ENCODE assay signal across 11 cellular contexts in the genomic region with DNA sequence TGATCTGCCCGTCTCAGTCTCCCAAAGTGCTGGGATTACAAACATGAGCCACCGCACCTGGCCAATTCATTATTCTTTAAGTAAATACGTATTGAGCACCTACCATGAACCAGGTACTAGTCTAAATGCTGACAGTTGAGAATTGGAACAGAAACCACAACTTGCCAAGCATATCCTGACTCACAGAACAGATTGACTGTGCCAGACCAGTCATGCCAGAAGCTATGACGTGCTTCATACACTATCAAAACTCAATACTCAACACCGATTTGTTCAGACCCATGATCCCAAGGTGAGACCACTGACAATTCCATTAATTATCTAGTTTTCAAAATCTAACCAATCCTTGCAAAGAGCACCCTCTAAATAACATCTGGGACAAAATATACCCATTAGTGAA.
DNase-seq lines count a peak whose midpoint lies in the region; ATAC-seq, FAIRE-seq and TF ChIP-seq lines count a peak whose summit lies in the region.
"Had no signal": no experiment of that assay in that cellular context is flagged by ENCODE, and none has a peak within 500 bp of the region (broad histone marks: within the 10 kb centered on the region; RNA-seq: fewer than 3 reads in every experiment).

No MANE protein-coding gene starts in this region.

- no peak for TF ChIP-seq POLR2A in HepG2 (IDR thresholded peaks at IDR 0.05; ENCODE audit: insufficient read depth in 1 of 2, low read depth in 2 of 2, low read length in 2 of 2)

- no peak overlapping the region for H3K4me3 ChIP-seq in HepG2 (replicated peaks in 1 of 3; ENCODE audit: insufficient read depth in 1 of 3, low read depth in 2 of 3, low read length in 3 of 3)
- H3K4me3 ChIP-seq in foreskin fibroblast (ENCODE audit: low read depth in 1 of 2, low read length in 2 of 2): no peak overlapping the region
- no peak overlapping the region for H3K4me3 ChIP-seq in upper lobe of right lung
- H3K4me3 ChIP-seq: gastrocnemius medialis had no signal

- H3K4me2 ChIP-seq in HepG2 (ENCODE audit: low read depth, low read length): no peak overlapping the region

- ATAC-seq in GM21786 (IDR thresholded peaks at IDR 0.05; ENCODE audit: unreplicated experiment) (peak; percentile 62), HepG2 (no peak), upper lobe of right lung (no peak)
- ATAC-seq: gastrocnemius medialis had no signal

- POLR2A ChIA-PET in HepG2 (lab: Yijun Ruan, JAX): no interaction called here

- H3K27ac ChIP-seq in HepG2 (ENCODE audit: extremely low read length, insufficient read depth, low read length) (no peak overlapping the region), upper lobe of right lung (no peak overlapping the region)
- H3K27ac ChIP-seq: gastrocnemius medialis, parathyroid adenoma had no signal

- in situ Hi-C loops in HepG2 (cut with HindIII; ENCODE audit: extremely low pct_ligation_motif_present, low pct_unique_long_range_greater_than_20kb): no loop called here

- H3K36me3 ChIP-seq in HepG2 (replicated peaks in 1 of 2; ENCODE audit: control insufficient read depth in 1 of 2, insufficient read depth in 2 of 2, low read length in 2 of 2): no peaks in the 10 kb centered on the region
- H3K36me3 ChIP-seq in upper lobe of right lung: no peaks in the 10 kb centered on the region
- H3K36me3 ChIP-seq: gastrocnemius medialis had no signal

- H4K20me1 ChIP-seq in HepG2 (ENCODE audit: insufficient read depth, low read length): no peaks in the 10 kb centered on the region

- TF ChIP-seq RAD21 in HepG2 (CRISPR knock-in tag; IDR thresholded peaks at IDR 0.05): no peak

- H3K9ac ChIP-seq in HepG2 (ENCODE audit: insufficient read depth, low read depth, low read length): no peak overlapping the region
- H3K9ac ChIP-seq: parathyroid adenoma had no signal

- TF ChIP-seq CTCF in HepG2 (CRISPR knock-in tag; IDR thresholded peaks at IDR 0.05) (no peak), foreskin fibroblast (IDR thresholded peaks at IDR 0.05; ENCODE audit: low read depth, low read length) (no peak), upper lobe of right lung (IDR thresholded peaks at IDR 0.05) (no peak)

- no peaks in the 10 kb centered on the region for H3K79me2 ChIP-seq in HepG2 (ENCODE audit: insufficient read depth, low read length)
- H3K79me2 ChIP-seq: parathyroid adenoma had no signal

- FAIRE-seq in HepG2 (lab: Jason Lieb, UNC): peak; percentile 70

- no peaks in the 10 kb centered on the region for H3K27me3 ChIP-seq in HepG2 (ENCODE audit: control insufficient read depth in 1 of 2, insufficient read depth in 2 of 2, low read length in 2 of 2)
- H3K27me3 ChIP-seq in upper lobe of right lung: no peaks in the 10 kb centered on the region
- H3K27me3 ChIP-seq: gastrocnemius medialis had no signal

- no peak for TF ChIP-seq EP300 in HepG2 (IDR thresholded peaks at IDR 0.05; ENCODE audit: low read depth in 2 of 2, low read length in 2 of 2)
- TF ChIP-seq EP300 in HepG2 (CRISPR knock-in tag; IDR thresholded peaks at IDR 0.05; ENCODE audit: borderline replicate concordance): no peak

- WGBS in HepG2 (ENCODE audit: low lambda C conversion rate): 65% methylated on average over 5 of the region's 5 CpGs

- intact Hi-C loops in HepG2 (cut with micrococcal nuclease; ENCODE audit: unreplicated experiment): no loop called here
- intact Hi-C loops in upper lobe of right lung (cut with DNase I): no loop called here

- H3K9me3 ChIP-seq in HepG2 (ENCODE audit: low read length) (no peaks in the 10 kb centered on the region), upper lobe of right lung (no peaks in the 10 kb centered on the region)
- H3K9me3 ChIP-seq: gastrocnemius medialis had no signal

- DNase-seq in DMS53 (lab: John Stamatoyannopoulos, UW) (peak; percentile 57), DMS53 treated with DMSO at 0.1 percent for 48 hours (lab: John Stamatoyannopoulos, UW; ENCODE audit: unreplicated experiment) (no peak), HK-2 (ENCODE audit: unreplicated experiment) (peak; percentile 31), HepG2 (ENCODE audit: low spot score) (no peak), T-helper 9 cell (no peak), foreskin fibroblast (no peak), upper lobe of right lung (no peak)
- DNase-seq: 8988T, gastrocnemius medialis had no signal

- H2AFZ ChIP-seq in HepG2 (ENCODE audit: low read length): no peak overlapping the region
- H2AFZ ChIP-seq: parathyroid adenoma had no signal

- CTCF ChIA-PET in HepG2 (lab: Yijun Ruan, JAX; ENCODE audit: low intra/inter-chr PET ratio, low total read pairs): no interaction called here

- no TSS peak for BruUV-seq in HepG2 (replicated peaks; lab: Mats Ljungman, UMichigan)

- H3K4me1 ChIP-seq in HepG2 (ENCODE audit: insufficient read depth, low read length) (peaks cover 10% of the 10 kb centered on the region; the same call in 1 of the 2 replicates), upper lobe of right lung (no peaks in the 10 kb centered on the region)
- H3K4me1 ChIP-seq: gastrocnemius medialis, parathyroid adenoma had no signal

TF ChIP-seq in HepG2, 621 proteins besides CTCF, POLR2A, EP300 and RAD21:
- peak; percentile 35 to 45; a peak in 2 of 4 replicates for TF ChIP-seq MAFK (conservative IDR thresholded peaks at IDR 0.05 in 1 of 2, IDR thresholded peaks at IDR 0.05 in 1 of 2; ENCODE audit: low read length in 2 of 2)
- no peak for TF ChIP-seq NR2F2 (IDR thresholded peaks at IDR 0.05; ENCODE audit: borderline replicate concordance, low read depth)
- TF ChIP-seq, protein P1, sequence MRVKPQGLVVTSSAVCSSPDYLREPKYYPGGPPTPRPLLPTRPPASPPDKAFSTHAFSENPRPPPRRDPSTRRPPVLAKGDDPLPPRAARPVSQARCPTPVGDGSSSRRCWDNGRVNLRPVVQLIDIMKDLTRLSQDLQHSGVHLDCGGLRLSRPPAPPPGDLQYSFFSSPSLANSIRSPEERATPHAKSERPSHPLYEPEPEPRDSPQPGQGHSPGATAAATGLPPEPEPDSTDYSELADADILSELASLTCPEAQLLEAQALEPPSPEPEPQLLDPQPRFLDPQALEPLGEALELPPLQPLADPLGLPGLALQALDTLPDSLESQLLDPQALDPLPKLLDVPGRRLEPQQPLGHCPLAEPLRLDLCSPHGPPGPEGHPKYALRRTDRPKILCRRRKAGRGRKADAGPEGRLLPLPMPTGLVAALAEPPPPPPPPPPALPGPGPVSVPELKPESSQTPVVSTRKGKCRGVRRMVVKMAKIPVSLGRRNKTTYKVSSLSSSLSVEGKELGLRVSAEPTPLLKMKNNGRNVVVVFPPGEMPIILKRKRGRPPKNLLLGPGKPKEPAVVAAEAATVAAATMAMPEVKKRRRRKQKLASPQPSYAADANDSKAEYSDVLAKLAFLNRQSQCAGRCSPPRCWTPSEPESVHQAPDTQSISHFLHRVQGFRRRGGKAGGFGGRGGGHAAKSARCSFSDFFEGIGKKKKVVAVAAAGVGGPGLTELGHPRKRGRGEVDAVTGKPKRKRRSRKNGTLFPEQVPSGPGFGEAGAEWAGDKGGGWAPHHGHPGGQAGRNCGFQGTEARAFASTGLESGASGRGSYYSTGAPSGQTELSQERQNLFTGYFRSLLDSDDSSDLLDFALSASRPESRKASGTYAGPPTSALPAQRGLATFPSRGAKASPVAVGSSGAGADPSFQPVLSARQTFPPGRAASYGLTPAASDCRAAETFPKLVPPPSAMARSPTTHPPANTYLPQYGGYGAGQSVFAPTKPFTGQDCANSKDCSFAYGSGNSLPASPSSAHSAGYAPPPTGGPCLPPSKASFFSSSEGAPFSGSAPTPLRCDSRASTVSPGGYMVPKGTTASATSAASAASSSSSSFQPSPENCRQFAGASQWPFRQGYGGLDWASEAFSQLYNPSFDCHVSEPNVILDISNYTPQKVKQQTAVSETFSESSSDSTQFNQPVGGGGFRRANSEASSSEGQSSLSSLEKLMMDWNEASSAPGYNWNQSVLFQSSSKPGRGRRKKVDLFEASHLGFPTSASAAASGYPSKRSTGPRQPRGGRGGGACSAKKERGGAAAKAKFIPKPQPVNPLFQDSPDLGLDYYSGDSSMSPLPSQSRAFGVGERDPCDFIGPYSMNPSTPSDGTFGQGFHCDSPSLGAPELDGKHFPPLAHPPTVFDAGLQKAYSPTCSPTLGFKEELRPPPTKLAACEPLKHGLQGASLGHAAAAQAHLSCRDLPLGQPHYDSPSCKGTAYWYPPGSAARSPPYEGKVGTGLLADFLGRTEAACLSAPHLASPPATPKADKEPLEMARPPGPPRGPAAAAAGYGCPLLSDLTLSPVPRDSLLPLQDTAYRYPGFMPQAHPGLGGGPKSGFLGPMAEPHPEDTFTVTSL (CRISPR knock-in tag; IDR thresholded peaks at IDR 0.05; ENCODE audit: borderline replicate concordance): no peak
- TF ChIP-seq MAFF (IDR thresholded peaks at IDR 0.05; ENCODE audit: low read depth, low read length): 0 out of 2 replicates have a peak, but pooled peaks have one; percentile 22
- TF ChIP-seq CREB1 (IDR thresholded peaks at IDR 0.05): 0 out of 2 replicates have a peak, but pooled peaks have one; percentile 12
- TF ChIP-seq CREB1 (CRISPR knock-in tag; IDR thresholded peaks at IDR 0.05): no peak
- TF ChIP-seq ATF7-NPFF (CRISPR knock-in tag; IDR thresholded peaks at IDR 0.05; ENCODE audit: low read depth): no peak
- no peak for TF ChIP-seq ZNF567 (CRISPR knock-in tag; IDR thresholded peaks at IDR 0.05; ENCODE audit: borderline replicate concordance)
- TF ChIP-seq HNF4G (IDR thresholded peaks at IDR 0.05; ENCODE audit: borderline replicate concordance, low read depth, low read length): no peak
- TF ChIP-seq HNF4G (CRISPR knock-in tag; IDR thresholded peaks at IDR 0.05; ENCODE audit: borderline replicate concordance, low read depth): no peak

Comparison
In these comparisons a context has a peak if more than half of its experiments do, and no peak if none do; other contexts are left out.
1. DNase-seq: peak in DMS53 (single experiment) and HK-2 (single experiment); none in DMS53 treated with DMSO at 0.1 percent for 48 hours (single experiment), HepG2 (single experiment), T-helper 9 cell (single experiment), foreskin fibroblast (0 of 2) and upper lobe of right lung (single experiment).